8 cellular contexts compared by ENCODE assay signal in the genomic region with DNA sequence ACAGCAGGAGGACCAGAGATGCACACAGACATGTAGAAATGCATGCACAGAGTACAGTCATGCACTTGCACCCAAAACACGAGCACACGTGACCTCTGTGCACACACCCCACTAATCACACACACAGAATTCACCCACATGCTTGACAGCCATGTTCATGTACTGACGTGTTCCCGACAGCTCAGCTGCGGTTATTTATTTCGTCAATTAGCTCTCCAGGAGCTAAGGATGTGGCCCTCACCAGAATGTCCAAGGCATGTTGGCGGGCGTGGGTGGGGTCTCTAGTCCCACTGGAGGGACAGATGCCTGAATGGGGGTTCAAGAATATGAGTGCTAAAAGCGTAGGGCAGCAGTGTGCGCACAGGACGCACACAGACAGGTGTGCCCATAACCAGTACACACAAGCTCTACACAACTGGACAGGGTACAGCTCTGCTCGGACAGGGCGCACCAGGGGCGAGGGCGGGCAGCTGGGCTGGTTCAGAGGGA. TPM values are rescaled to one million over a fixed set of nuclear protein-coding genes. Genes with fewer than 3 reads are reported as not detected.
DNase-seq lines count a peak whose midpoint lies in the region; ATAC-seq and TF ChIP-seq lines count a peak whose summit lies in the region.

No MANE protein-coding gene starts in this region.

- H3K9me3 ChIP-seq in mucosa of rectum (ENCODE audit: control insufficient read depth in 2 of 2, low read length in 2 of 2): no peaks in the 10 kb centered on the region

- peaks cover 8% of the 10 kb centered on the region for H3K36me3 ChIP-seq in BJ (ENCODE audit: control insufficient read depth, insufficient read depth, low read length)
- H3K36me3 ChIP-seq in mucosa of rectum (ENCODE audit: control insufficient read depth in 2 of 2, insufficient read depth in 2 of 2, low read length in 2 of 2): peaks cover 11 to 27% of the 10 kb centered on the region in 2 donors

- POLR2A ChIA-PET in BJ (lab: Charles Lee): interaction anchor here (1.0 kb wide), 1 partner anchor 115 kb away, joined by 3 read pairs; the partner anchor contains the start of gene TPD52L2

- peak overlapping the region in 1 of 2 donors; percentile 80 for H3K9ac ChIP-seq in mucosa of rectum (ENCODE audit: low read depth in 1 of 2, low read length in 2 of 2)

- H3K27ac ChIP-seq in caudate nucleus (ENCODE audit: low read depth, low read length): peak overlapping the region; percentile 85
- H3K27ac ChIP-seq in mucosa of rectum (ENCODE audit: low read depth in 2 of 2, low read length in 2 of 2): peak overlapping the region; percentile 16 to 90

- CTCF ChIA-PET in BJ (lab: Yijun Ruan, JAX): interaction anchor here (0.6 to 2.9 kb wide), 24 partner anchors 13 to 463 kb away, joined by 3 to 20 read pairs (median 4); partner anchors contain the start of genes PTK6 and TCEA2

- DNase-seq in BJ (ENCODE audit: low read depth) (no peak), NCI-H69 (lab: John Stamatoyannopoulos, UW) (peak; percentile 40), caudate nucleus (lab: John Stamatoyannopoulos, UW) (peak in 19 of 61 donors; percentile 24 to 84 (median 61)), NCI-H2196 (lab: John Stamatoyannopoulos, UW; ENCODE audit: unreplicated experiment) (no peak)

- no peaks in the 10 kb centered on the region for H3K27me3 ChIP-seq in BJ (ENCODE audit: control insufficient read depth, insufficient read depth, low read length)
- peaks cover 0 to 3% of the 10 kb centered on the region in 2 donors for H3K27me3 ChIP-seq in mucosa of rectum (ENCODE audit: control insufficient read depth in 2 of 2, insufficient read depth in 2 of 2, low read length in 2 of 2)

- no peak for TF ChIP-seq CTCF in BJ (IDR thresholded peaks at IDR 0.05; ENCODE audit: insufficient read depth, low read depth, low read length)

- H3K4me3 ChIP-seq in BJ (ENCODE audit: low read depth, low read length): peak overlapping the region; percentile 97
- peak overlapping the region; percentile 85 to 98 for H3K4me3 ChIP-seq in mucosa of rectum (ENCODE audit: low read length in 2 of 2)

- ATAC-seq in GM21515 (IDR thresholded peaks at IDR 0.05; ENCODE audit: unreplicated experiment): peak; percentile 9
- ATAC-seq in HG03378 (IDR thresholded peaks at IDR 0.05; ENCODE audit: unreplicated experiment): no peak
- ATAC-seq in GM18511 (IDR thresholded peaks at IDR 0.05; ENCODE audit: unreplicated experiment): no peak

- H3K4me1 ChIP-seq in mucosa of rectum (ENCODE audit: control insufficient read depth in 2 of 2, insufficient read depth in 2 of 2, low read length in 2 of 2): peaks cover 23 to 32% of the 10 kb centered on the region in 2 donors

RNA-seq across cellular contexts. Expression of gene PRPF6, which starts 0.6 kb away (rescaled TPM):
- 37.9 and 52.3 TPM in 2 replicates for polyA plus RNA-seq in BJ (2011; rRNA removed)
- 36.8 and 41.8 TPM in 2 replicates for polyA minus RNA-seq in BJ (2011; rRNA and poly(A)+ RNA removed)

RNA-seq across cellular contexts. Expression of gene SAMD10, which starts 0.9 kb away (rescaled TPM):
- polyA plus RNA-seq in BJ (2011; rRNA removed): 0.88 and 1.4 TPM in 2 replicates
- polyA minus RNA-seq in BJ (2011; rRNA and poly(A)+ RNA removed): 0.21 and 0.71 TPM in 2 replicates

RNA-seq across cellular contexts. Expression of gene ZNF512B, which starts 10.6 kb away (rescaled TPM):
- polyA plus RNA-seq in BJ (2011; rRNA removed): 4.6 and 6.0 TPM in 2 replicates
- polyA minus RNA-seq in BJ (2011; rRNA and poly(A)+ RNA removed): 6.3 and 7.6 TPM in 2 replicates

RNA-seq across cellular contexts. Expression of gene UCKL1, which starts 24.1 kb away (rescaled TPM):
- 24.0 and 40.1 TPM in 2 replicates for polyA plus RNA-seq in BJ (2011; rRNA removed)
- polyA minus RNA-seq in BJ (2011; rRNA and poly(A)+ RNA removed): 20.3 and 23.0 TPM in 2 replicates

RNA-seq across cellular contexts. Expression of gene C20orf204, which starts 55.6 kb away (rescaled TPM):
- polyA plus RNA-seq in BJ (2011; rRNA removed): 0.05 and 0.06 TPM in 2 replicates
- polyA minus RNA-seq in BJ (2011; rRNA and poly(A)+ RNA removed): 0.26 and 0.38 TPM in 2 replicates
